10 cellular contexts compared by ENCODE assay signal in genomic region chr19:16573925-16574324, GRCh38. TPM values are rescaled to one million over a fixed set of nuclear protein-coding genes. Genes with fewer than 3 reads are reported as not detected.
DNase-seq lines count a peak whose midpoint lies in the region; ATAC-seq lines count a peak whose summit lies in the region.
"Had no signal": no experiment of that assay in that cellular context is flagged by ENCODE, and none has a peak within 500 bp of the region (broad histone marks: within the 10 kb centered on the region; RNA-seq: fewer than 3 reads in every experiment).

No MANE protein-coding gene starts in this region.

- H3K4me3 ChIP-seq in CD4-positive, alpha-beta memory T cell (ENCODE audit: low read length in 2 of 2): peak overlapping the region; percentile 95 to 98
- peak overlapping the region; percentile 81; the same call in 1 of the 2 replicates for H3K4me3 ChIP-seq in Karpas-422 (ENCODE audit: low read length)
- H3K4me3 ChIP-seq in neuron (ENCODE audit: low read length): peak overlapping the region; percentile 60

- H3K4me3 Mint-ChIP-seq in CD4-positive, alpha-beta memory T cell: peak overlapping the region; percentile 96 to 100 (median 99)
- H3K4me3 Mint-ChIP-seq in central memory CD8-positive, alpha-beta T cell: peak overlapping the region; percentile 92

- H3K4me2 ChIP-seq in Karpas-422 (ENCODE audit: low read depth, low read length, poor library complexity, severe bottlenecking): peak overlapping the region; percentile 71

- peaks cover 34 to 69% (median 54%) of the 10 kb centered on the region in 4 donors for H3K4me1 Mint-ChIP-seq in CD4-positive, alpha-beta memory T cell
- peaks cover 42% of the 10 kb centered on the region for H3K4me1 Mint-ChIP-seq in central memory CD8-positive, alpha-beta T cell

- H3K36me3 ChIP-seq in CD4-positive, alpha-beta memory T cell (ENCODE audit: insufficient read depth, low read length): peaks cover 16% of the 10 kb centered on the region
- peaks cover 14% of the 10 kb centered on the region; the same call in 1 of the 2 replicates for H3K36me3 ChIP-seq in Karpas-422 (ENCODE audit: insufficient read depth, low read length)
- peaks cover 42% of the 10 kb centered on the region for H3K36me3 ChIP-seq in neuron (ENCODE audit: insufficient read depth, low read length)

- no peaks in the 10 kb centered on the region for H3K27me3 ChIP-seq in CD4-positive, alpha-beta memory T cell (ENCODE audit: insufficient read depth, low read length)
- no peaks in the 10 kb centered on the region for H3K27me3 ChIP-seq in Karpas-422 (ENCODE audit: low read length)
- no peaks in the 10 kb centered on the region for H3K27me3 ChIP-seq in neuron (ENCODE audit: insufficient read depth, low read length)

- peaks cover 81% of the 10 kb centered on the region for H3K79me2 ChIP-seq in Karpas-422 (ENCODE audit: low read length)

- no peaks in the 10 kb centered on the region for H3K9me2 ChIP-seq in Karpas-422 (replicated peaks; ENCODE audit: insufficient read depth, low read length)

- no peaks in the 10 kb centered on the region for H3K9me3 Mint-ChIP-seq in CD4-positive, alpha-beta memory T cell
- H3K9me3 Mint-ChIP-seq in central memory CD8-positive, alpha-beta T cell: no peaks in the 10 kb centered on the region

- peaks cover 31% of the 10 kb centered on the region for H4K20me1 ChIP-seq in Karpas-422 (ENCODE audit: insufficient read depth, low read depth, low read length)

- H3K4me1 ChIP-seq in CD4-positive, alpha-beta memory T cell (ENCODE audit: insufficient read depth, low read length): peaks cover 48% of the 10 kb centered on the region
- H3K4me1 ChIP-seq in Karpas-422 (ENCODE audit: low read length) (peaks cover 36% of the 10 kb centered on the region), neuron (ENCODE audit: insufficient read depth, low read length) (peaks cover 19% of the 10 kb centered on the region)

- intact Hi-C loops in CD4-positive, alpha-beta memory T cell (cut with micrococcal nuclease): no loop called here

- no peak for ATAC-seq in central memory CD8-positive, alpha-beta T cell (replicated peaks; ENCODE audit: extremely low read depth, poor library complexity, severe bottlenecking)
- no peak for ATAC-seq in GM21360 (IDR thresholded peaks at IDR 0.05; ENCODE audit: unreplicated experiment)
- ATAC-seq: left lobe of liver had no signal

- H2AFZ ChIP-seq in Karpas-422 (ENCODE audit: low read length) (no peak overlapping the region), neuron (ENCODE audit: low read depth, low read length) (no peak overlapping the region)

- peak overlapping the region; percentile 76 for H3K9ac ChIP-seq in Karpas-422 (ENCODE audit: low read length)

- no peaks in the 10 kb centered on the region for H3K27me3 Mint-ChIP-seq in CD4-positive, alpha-beta memory T cell
- H3K27me3 Mint-ChIP-seq in central memory CD8-positive, alpha-beta T cell: no peaks in the 10 kb centered on the region

- H3K9me3 ChIP-seq in CD4-positive, alpha-beta memory T cell (ENCODE audit: control insufficient read depth in 1 of 2, low read length in 2 of 2): no peaks in the 10 kb centered on the region
- H3K9me3 ChIP-seq in Karpas-422 (ENCODE audit: low read length) (no peaks in the 10 kb centered on the region), neuron (ENCODE audit: low read length) (no peaks in the 10 kb centered on the region)

- peak overlapping the region; percentile 91 for H3K27ac ChIP-seq in CD4-positive, alpha-beta memory T cell (ENCODE audit: low read depth, low read length)
- H3K27ac ChIP-seq in Karpas-422 (ENCODE audit: low read length): peak overlapping the region; percentile 67

- CTCF ChIA-PET in CD4-positive, alpha-beta memory T cell (lab: Charles Lee; ENCODE audit: partially characterized antibody): interaction anchor here (0.7 to 2.1 kb wide), 3 partner anchors 10 to 19 kb away, joined by 3 to 8 read pairs (median 8); no protein-coding TSS in a partner anchor

- no peak for DNase-seq in CD4-positive, alpha-beta memory T cell
- DNase-seq in Karpas-422 (no peak), NCI-H1092 treated with DMSO at 0.1 percent for 48 hours (lab: John Stamatoyannopoulos, UW) (no peak), kidney glomerular epithelial cell (lab: John Stamatoyannopoulos, UW) (no peak)
- DNase-seq in central memory CD8-positive, alpha-beta T cell (ENCODE audit: low spot score in 2 of 2): no peak
- no peak for DNase-seq in activated CD4-positive, alpha-beta T cell treated with anti-CD3 and anti-CD28 coated beads for 4 hours
- DNase-seq: NCI-H748 treated with DMSO at 0.1 percent for 48 hours had no signal

- peak overlapping the region; percentile 66 to 100 (median 99) for H3K27ac Mint-ChIP-seq in CD4-positive, alpha-beta memory T cell
- peak overlapping the region; percentile 53 for H3K27ac Mint-ChIP-seq in central memory CD8-positive, alpha-beta T cell (ENCODE audit: low read depth)

- H3K36me3 Mint-ChIP-seq in CD4-positive, alpha-beta memory T cell: peaks cover 18 to 48% of the 10 kb centered on the region in 2 donors
- peaks cover 50% of the 10 kb centered on the region for H3K36me3 Mint-ChIP-seq in central memory CD8-positive, alpha-beta T cell (ENCODE audit: insufficient read depth)

- POLR2A ChIA-PET in CD4-positive, alpha-beta memory T cell (lab: Charles Lee; ENCODE audit: partially characterized antibody): interaction anchor here (1.1 to 5.0 kb wide), 7 partner anchors 8 to 86 kb away, joined by 3 to 109 read pairs (median 5); partner anchors contain the start of genes MED26 and SMIM7

RNA-seq across cellular contexts. Expression of gene SLC35E1, which starts 1.7 kb away (rescaled TPM):
- total RNA-seq in CD4-positive, alpha-beta memory T cell: 10 to 100 TPM; 38.8 TPM
- 10 to 100 TPM; 15.3 to 31.8 TPM for polyA plus RNA-seq in CD4-positive, alpha-beta memory T cell
- 33.5 and 39.4 TPM in 2 replicates for total RNA-seq in Karpas-422 (2014; rRNA removed; shearing (Covaris generic); ENCODE audit: low replicate concordance)

RNA-seq across cellular contexts. Expression of gene CHERP, which starts 31.7 kb away (rescaled TPM):
- 10 to 100 TPM; 72.9 to 73.5 TPM for total RNA-seq in CD4-positive, alpha-beta memory T cell
- 10 to 100 TPM in 1 of 2 donors, 1 to 10 TPM in 1; 5.3 to 24.6 TPM for polyA plus RNA-seq in CD4-positive, alpha-beta memory T cell
- 5.9 and 14.9 TPM in 2 replicates for total RNA-seq in Karpas-422 (2014; rRNA removed; shearing (Covaris generic); ENCODE audit: low replicate concordance)

RNA-seq across cellular contexts. Expression of gene MED26, which starts 54.1 kb away (rescaled TPM):
- 10 to 100 TPM; 17.8 to 18.6 TPM for total RNA-seq in CD4-positive, alpha-beta memory T cell
- polyA plus RNA-seq in CD4-positive, alpha-beta memory T cell: 1 to 10 TPM; 3.3 to 4.6 TPM
- 15.0 and 23.7 TPM in 2 replicates for total RNA-seq in Karpas-422 (2014; rRNA removed; shearing (Covaris generic); ENCODE audit: low replicate concordance)
